Comparison of ENCODE assay signal across 21 cellular contexts in the genomic region with DNA sequence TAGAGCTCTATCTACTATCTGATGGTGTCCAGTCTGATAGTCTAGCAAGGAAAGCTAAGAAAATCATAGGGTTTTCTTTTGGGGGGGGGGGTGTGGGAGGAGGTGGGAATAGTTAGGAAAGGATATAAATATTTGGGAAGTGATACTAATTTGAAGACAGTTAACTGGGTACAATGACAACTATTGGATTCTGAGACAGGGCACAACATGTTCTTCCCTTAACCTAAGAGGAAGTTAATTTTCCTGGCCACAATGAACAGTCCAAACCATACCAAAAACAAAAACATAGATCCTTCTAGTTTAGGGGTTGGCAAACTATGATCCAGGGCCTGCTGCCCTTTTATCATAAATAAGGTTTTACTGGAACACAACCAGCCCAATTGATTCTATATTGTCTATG.
"Had no signal": no experiment of that assay in that cellular context is flagged by ENCODE, and none has a peak within 500 bp of the region (broad histone marks: within the 10 kb centered on the region; RNA-seq: fewer than 3 reads in every experiment).

No MANE protein-coding gene starts in this region.

- H3K4me3 ChIP-seq: colonic mucosa, heart left ventricle, lung, psoas muscle, sigmoid colon, skin epidermis, stomach, uterus had no signal

- DNase-seq: cerebellar nuclear complex; colonic mucosa; dermis blood vessel endothelial cell; effector CD4-positive, alpha-beta T cell; heart left ventricle; hippocampal formation; kidney glomerular epithelial cell; mesendoderm; naive B cell; psoas muscle; retina; sigmoid colon; stimulated activated CD4-positive, alpha-beta T cell treated with anti-CD3 and anti-CD28 coated beads, Interleukin-12 subunit alpha, Interleukin-12 subunit beta, amount 100 ng/mL, for 4 hours; stimulated activated naive CD4-positive, alpha-beta T cell; stomach; trophoblast cell; uterus had no signal

- FAIRE-seq: islet of Langerhans had no signal

- H3K27ac ChIP-seq: colonic mucosa, psoas muscle, stomach, uterus had no signal

- H3K27me3 ChIP-seq: colonic mucosa, heart left ventricle, sigmoid colon, stomach, uterus had no signal

- H3K36me3 ChIP-seq: uterus had no signal

- H3K9me3 ChIP-seq: colonic mucosa, heart left ventricle, psoas muscle, sigmoid colon, stomach, uterus had no signal

- H3K4me1 ChIP-seq: colonic mucosa, psoas muscle, sigmoid colon, stomach, uterus had no signal

- ATAC-seq: esophagus mucosa, psoas muscle had no signal
